In the genomic region with DNA sequence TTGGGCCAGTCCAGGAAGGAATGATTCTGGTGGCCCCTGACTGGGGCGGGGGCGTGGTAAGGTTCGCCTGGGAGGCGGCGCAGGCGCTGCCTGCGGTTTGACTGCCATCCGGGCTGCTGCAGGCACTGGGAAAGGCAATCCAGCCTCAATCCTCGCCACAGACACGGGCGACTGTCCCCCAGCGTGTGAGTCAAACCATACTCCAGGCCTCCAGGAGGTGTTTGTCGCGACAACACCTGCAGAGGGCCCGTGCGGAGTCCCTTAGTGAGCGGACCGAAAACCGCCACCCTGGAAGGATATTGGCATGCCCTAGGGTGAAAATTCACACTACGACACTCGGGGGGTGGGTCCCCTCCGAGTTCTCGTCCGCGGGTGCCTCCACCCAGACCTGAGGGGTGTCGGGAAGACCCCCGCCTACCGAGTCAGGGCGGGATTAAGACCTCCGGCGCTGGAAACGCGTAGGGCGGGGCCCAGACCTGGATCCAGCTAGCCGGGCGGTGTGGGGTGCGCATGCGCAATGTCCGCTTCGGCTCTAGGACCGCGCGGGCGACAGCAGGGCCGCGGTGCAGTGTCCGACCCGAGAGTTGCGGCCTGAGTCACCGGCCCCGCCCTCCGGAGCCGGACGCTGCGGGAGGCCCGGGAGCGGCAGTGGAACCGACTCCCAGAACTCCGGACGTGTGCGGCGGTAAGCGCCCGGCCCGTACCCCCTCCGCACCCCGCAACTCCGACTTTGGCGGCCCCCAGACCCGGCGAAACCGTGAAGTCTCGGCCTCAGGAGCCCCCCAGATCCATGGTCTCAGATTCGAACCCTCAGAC, we compare ENCODE assay signal across 8 cellular contexts. TPM values are rescaled to one million over a fixed set of nuclear protein-coding genes. Genes with fewer than 3 reads are reported as not detected.
DNase-seq lines count a peak whose midpoint lies in the region; TF ChIP-seq lines count a peak whose summit lies in the region.

A gene (plus strand): TSS at position 594 of the 816 bp plus-strand sequence. CDS start 946 bp downstream, outside the sequence.

- H3K4me1 ChIP-seq in stomach = peaks cover 16 to 51% (median 41%) of the 10 kb centered on the region in 4 donors

- POLR2A ChIA-PET in RWPE1 (lab: Yijun Ruan, JAX; ENCODE audit: low non-redundant PET) = interaction anchor here (1.0 to 1.1 kb wide), 2 partner anchors 10 to 12 kb away, joined by 3 to 4 read pairs; no protein-coding TSS in a partner anchor

- no peaks in the 10 kb centered on the region for H3K9me3 ChIP-seq in neural cell (ENCODE audit: low read length)
- no peaks in the 10 kb centered on the region for H3K9me3 ChIP-seq in stomach

- H3K27me3 ChIP-seq in neural cell (ENCODE audit: insufficient read depth, low read depth, low read length) (no peaks in the 10 kb centered on the region), stomach (no peaks in the 10 kb centered on the region)

- 0 to 1% (median 0%) methylated on average over 33 to 74 of the region's 74 CpGs for WGBS in stomach, 5 donors

- intact Hi-C loops in activated T-helper 2 cell treated with anti-CD3 and anti-CD28 coated beads, Interferon-gamma antibody, Interleukin-2, Interleukin-4, amounts not matched to agents 10 μg/mL and 5 μg/mL and 100 μg/mL, durations not matched to agents 14 hours and 24 hours and 36 hours (cut with micrococcal nuclease) = loop anchor here (1.0 to 10.0 kb wide), 3 partner anchors 12 to 345 kb away; a partner anchor contains a TSS
- intact Hi-C loops in stomach (cut with DNase I; ENCODE audit: low total_unique reads) = no loop called here

- CTCF ChIA-PET in RWPE1 (lab: Yijun Ruan, JAX) = no interaction called here

- peak within 1 kb of the TSS; percentile 97 for H3K4me2 ChIP-seq in neural cell (ENCODE audit: low read length)

- TF ChIP-seq EP300 in neural cell (conservative IDR thresholded peaks at IDR 0.05; ENCODE audit: poor library complexity, severe bottlenecking) (peak; percentile 56), stomach (IDR thresholded peaks at IDR 0.05) (no peak)

- peak; percentile 98 for DNase-seq in ELF-1 (ENCODE audit: low read depth, low spot score)
- peak; percentile 88 for DNase-seq in GOT3 (lab: John Stamatoyannopoulos, UW)
- DNase-seq in LNCaP clone FGC (ENCODE audit: low read depth) = peak; percentile 82
- peak; percentile 94 for DNase-seq in RWPE1 (ENCODE audit: low spot score)
- peak; percentile 91 for DNase-seq in activated T-helper 2 cell treated with anti-CD3 and anti-CD28 coated beads, Interferon-gamma antibody, Interleukin-2, Interleukin-4, amounts not matched to agents 10 μg/mL and 5 μg/mL and 100 μg/mL, durations not matched to agents 14 hours and 24 hours and 36 hours (ENCODE audit: low spot score)
- peak; percentile 96 for DNase-seq in fibroblast of pulmonary artery (ENCODE audit: low read depth)
- peak; percentile 98 for DNase-seq in stomach

- H3K79me2 ChIP-seq in neural cell (replicated peaks; ENCODE audit: insufficient read depth, low read length) = peaks cover 9% of the 10 kb centered on the region

- peaks cover 2% of the 10 kb centered on the region for H3K36me3 ChIP-seq in neural cell (ENCODE audit: insufficient read depth, low read length)
- peaks cover 19 to 33% (median 28%) of the 10 kb centered on the region in 4 donors for H3K36me3 ChIP-seq in stomach

- peak within 1 kb of the TSS; percentile 92 for H3K9ac ChIP-seq in neural cell (ENCODE audit: low read length)

- H3K27ac Mint-ChIP-seq in activated T-helper 2 cell treated with anti-CD3 and anti-CD28 coated beads, Interferon-gamma antibody, Interleukin-2, Interleukin-4, amounts not matched to agents 10 μg/mL and 5 μg/mL and 100 μg/mL, durations not matched to agents 14 hours and 24 hours and 36 hours = peak within 1 kb of the TSS; percentile 95

- no peaks in the 10 kb centered on the region for H3K27me3 Mint-ChIP-seq in activated T-helper 2 cell treated with anti-CD3 and anti-CD28 coated beads, Interferon-gamma antibody, Interleukin-2, Interleukin-4, amounts not matched to agents 10 μg/mL and 5 μg/mL and 100 μg/mL, durations not matched to agents 14 hours and 24 hours and 36 hours (ENCODE audit: low read depth)

- H2AFZ ChIP-seq in neural cell (ENCODE audit: low read depth, low read length) = peak within 1 kb of the TSS; percentile 76

- H3K4me3 Mint-ChIP-seq in activated T-helper 2 cell treated with anti-CD3 and anti-CD28 coated beads, Interferon-gamma antibody, Interleukin-2, Interleukin-4, amounts not matched to agents 10 μg/mL and 5 μg/mL and 100 μg/mL, durations not matched to agents 14 hours and 24 hours and 36 hours (ENCODE audit: low read depth) = peak within 1 kb of the TSS; percentile 94

- peak in 2 of 4 donors; percentile 84 to 87 for TF ChIP-seq POLR2A in stomach (IDR thresholded peaks at IDR 0.05)

- H3K27ac ChIP-seq in RWPE1 (peak within 1 kb of the TSS; percentile 98), neural cell (ENCODE audit: low read length) (peak within 1 kb of the TSS; percentile 89), stomach (peak within 1 kb of the TSS; percentile 95 to 99 (median 98))

- TF ChIP-seq CTCF in LNCaP clone FGC (IDR thresholded peaks at IDR 0.05; ENCODE audit: control insufficient read depth, extremely low read depth, insufficient read depth) = no peak
- TF ChIP-seq CTCF in RWPE1 (conservative IDR thresholded peaks at IDR 0.05; ENCODE audit: low read depth) = no peak
- no peak for TF ChIP-seq CTCF in fibroblast of pulmonary artery (IDR thresholded peaks at IDR 0.05; ENCODE audit: low read length, missing control alignments)
- TF ChIP-seq CTCF in neural cell (IDR thresholded peaks at IDR 0.05; ENCODE audit: poor library complexity, severe bottlenecking) = peak; percentile 66
- no peak for TF ChIP-seq CTCF in stomach (IDR thresholded peaks at IDR 0.05)

- H3K9me2 ChIP-seq in neural cell (ENCODE audit: insufficient read depth, low read length) = no peaks in the 10 kb centered on the region

- peaks cover 16% of the 10 kb centered on the region for H3K4me1 Mint-ChIP-seq in activated T-helper 2 cell treated with anti-CD3 and anti-CD28 coated beads, Interferon-gamma antibody, Interleukin-2, Interleukin-4, amounts not matched to agents 10 μg/mL and 5 μg/mL and 100 μg/mL, durations not matched to agents 14 hours and 24 hours and 36 hours (ENCODE audit: low read depth)

- H3K36me3 Mint-ChIP-seq in activated T-helper 2 cell treated with anti-CD3 and anti-CD28 coated beads, Interferon-gamma antibody, Interleukin-2, Interleukin-4, amounts not matched to agents 10 μg/mL and 5 μg/mL and 100 μg/mL, durations not matched to agents 14 hours and 24 hours and 36 hours (ENCODE audit: low read depth) = peaks cover 31% of the 10 kb centered on the region

- H3K9me3 Mint-ChIP-seq in activated T-helper 2 cell treated with anti-CD3 and anti-CD28 coated beads, Interferon-gamma antibody, Interleukin-2, Interleukin-4, amounts not matched to agents 10 μg/mL and 5 μg/mL and 100 μg/mL, durations not matched to agents 14 hours and 24 hours and 36 hours = no peaks in the 10 kb centered on the region

- no peaks in the 10 kb centered on the region for H4K20me1 ChIP-seq in neural cell (ENCODE audit: insufficient read depth)

- TF ChIP-seq RAD21 in neural cell (conservative IDR thresholded peaks at IDR 0.05) = peak; percentile 33

- no peaks in the 10 kb centered on the region for H3F3A ChIP-seq in neural cell (ENCODE audit: insufficient read depth, low read length, poor library complexity, severe bottlenecking)

- peak within 1 kb of the TSS; percentile 90 for H3K4me3 ChIP-seq in LNCaP clone FGC (ENCODE audit: low read depth, low read length)
- peak within 1 kb of the TSS; percentile 86 for H3K4me3 ChIP-seq in fibroblast of pulmonary artery (replicated peaks; ENCODE audit: low read depth, low read length)
- H3K4me3 ChIP-seq in neural cell (ENCODE audit: low read length) = peak within 1 kb of the TSS; percentile 98
- H3K4me3 ChIP-seq in stomach = peak within 1 kb of the TSS; percentile 64 to 85 (median 80)

TF ChIP-seq in neural cell, 6 proteins besides CTCF, POLR2A, EP300 and RAD21:
- TF ChIP-seq SMC3 (conservative IDR thresholded peaks at IDR 0.05; ENCODE audit: poor library complexity) (peak; percentile 49), TAF1 (IDR thresholded peaks at IDR 0.05; ENCODE audit: low read depth) (peak; percentile 53), POLR2AphosphoS5 (IDR thresholded peaks at IDR 0.05) (peak; percentile 75), MXI1 (conservative IDR thresholded peaks at IDR 0.05; ENCODE audit: poor library complexity, severe bottlenecking) (peak; percentile 55), EZH2 (IDR thresholded peaks at IDR 0.05; ENCODE audit: borderline replicate concordance, insufficient read depth, low read length, poor library complexity, severe bottlenecking) (no peak)
- TF ChIP-seq, protein P1, sequence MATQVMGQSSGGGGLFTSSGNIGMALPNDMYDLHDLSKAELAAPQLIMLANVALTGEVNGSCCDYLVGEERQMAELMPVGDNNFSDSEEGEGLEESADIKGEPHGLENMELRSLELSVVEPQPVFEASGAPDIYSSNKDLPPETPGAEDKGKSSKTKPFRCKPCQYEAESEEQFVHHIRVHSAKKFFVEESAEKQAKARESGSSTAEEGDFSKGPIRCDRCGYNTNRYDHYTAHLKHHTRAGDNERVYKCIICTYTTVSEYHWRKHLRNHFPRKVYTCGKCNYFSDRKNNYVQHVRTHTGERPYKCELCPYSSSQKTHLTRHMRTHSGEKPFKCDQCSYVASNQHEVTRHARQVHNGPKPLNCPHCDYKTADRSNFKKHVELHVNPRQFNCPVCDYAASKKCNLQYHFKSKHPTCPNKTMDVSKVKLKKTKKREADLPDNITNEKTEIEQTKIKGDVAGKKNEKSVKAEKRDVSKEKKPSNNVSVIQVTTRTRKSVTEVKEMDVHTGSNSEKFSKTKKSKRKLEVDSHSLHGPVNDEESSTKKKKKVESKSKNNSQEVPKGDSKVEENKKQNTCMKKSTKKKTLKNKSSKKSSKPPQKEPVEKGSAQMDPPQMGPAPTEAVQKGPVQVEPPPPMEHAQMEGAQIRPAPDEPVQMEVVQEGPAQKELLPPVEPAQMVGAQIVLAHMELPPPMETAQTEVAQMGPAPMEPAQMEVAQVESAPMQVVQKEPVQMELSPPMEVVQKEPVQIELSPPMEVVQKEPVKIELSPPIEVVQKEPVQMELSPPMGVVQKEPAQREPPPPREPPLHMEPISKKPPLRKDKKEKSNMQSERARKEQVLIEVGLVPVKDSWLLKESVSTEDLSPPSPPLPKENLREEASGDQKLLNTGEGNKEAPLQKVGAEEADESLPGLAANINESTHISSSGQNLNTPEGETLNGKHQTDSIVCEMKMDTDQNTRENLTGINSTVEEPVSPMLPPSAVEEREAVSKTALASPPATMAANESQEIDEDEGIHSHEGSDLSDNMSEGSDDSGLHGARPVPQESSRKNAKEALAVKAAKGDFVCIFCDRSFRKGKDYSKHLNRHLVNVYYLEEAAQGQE (IDR thresholded peaks at IDR 0.05; ENCODE audit: borderline replicate concordance) = no peak
TF ChIP-seq in neural cell: peak in this region for 4.

RNA-seq across cellular contexts. Expression of the gene that starts here (rescaled TPM):
- total RNA-seq in activated T-helper 2 cell treated with anti-CD3 and anti-CD28 coated beads, Interferon-gamma antibody, Interleukin-2, Interleukin-4, amounts not matched to agents 10 μg/mL and 5 μg/mL and 100 μg/mL, durations not matched to agents 14 hours and 24 hours and 36 hours = 424 and 431 TPM in 2 replicates
- polyA plus RNA-seq in neural cell (67.3 and 87.8 TPM in 2 replicates), stomach (100 to 1,000 TPM; 500 to 575 (median 554) TPM)
- 73.7 and 81.6 TPM in 2 replicates for polyA minus RNA-seq in neural cell
- 100 to 1,000 TPM in 4 of 5 donors, 10 to 100 TPM in 1; 93.7 to 188 (median 115) TPM for total RNA-seq in stomach

Comparison
In these comparisons a context has a peak if more than half of its experiments do, and no peak if none do; other contexts are left out.
1. Peak in every context shown above with its lines: DNase-seq, H3K4me3 ChIP-seq and H3K27ac ChIP-seq.